8 cellular contexts compared by ENCODE assay signal in the genomic region with DNA sequence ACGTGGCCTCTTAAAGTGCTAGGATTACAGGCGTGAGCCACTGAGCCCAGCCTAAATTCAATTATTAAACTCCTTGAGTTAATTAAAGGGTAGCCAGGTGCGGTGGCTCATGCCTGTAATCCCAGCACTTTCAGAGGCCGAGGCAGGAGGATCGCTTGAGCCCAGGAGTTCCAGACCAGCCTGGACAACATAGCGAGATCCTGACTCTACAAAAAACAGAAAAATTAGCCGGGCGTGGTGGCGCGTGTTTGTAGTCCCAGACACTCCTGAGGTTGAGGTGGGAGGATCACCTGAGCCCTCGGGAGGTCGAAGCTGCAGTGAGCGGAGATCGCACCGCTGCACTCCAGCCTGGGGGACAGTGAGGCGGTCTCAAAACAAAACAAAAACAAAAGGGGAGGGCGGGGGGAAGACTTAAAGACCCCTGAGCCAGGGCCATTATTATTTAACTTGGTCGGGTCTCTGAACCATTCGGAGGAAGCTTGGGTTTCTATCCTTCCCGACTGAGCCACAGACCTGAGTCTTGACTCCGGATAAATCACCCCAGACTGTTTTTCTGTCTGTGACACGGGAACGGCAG. TPM values are rescaled to one million over a fixed set of nuclear protein-coding genes. Genes with fewer than 3 reads are reported as not detected.
DNase-seq lines count a peak whose midpoint lies in the region; ATAC-seq and TF ChIP-seq lines count a peak whose summit lies in the region.

No MANE protein-coding gene starts in this region.

- H3K27ac ChIP-seq in esophagus squamous epithelium (peak overlapping the region; percentile 92 to 96 (median 94)), psoas muscle (peak overlapping the region; percentile 90)

- intact Hi-C loops in esophagus squamous epithelium (cut with DNase I) = no loop called here
- intact Hi-C loops in psoas muscle (cut with DNase I) = loop anchor here in 1 of 2 donors (2.0 kb wide), 1 partner anchor 20 kb away; the partner anchor contains the start of gene BCL7C

- H3K9me3 ChIP-seq in esophagus squamous epithelium = no peaks in the 10 kb centered on the region
- H3K9me3 ChIP-seq in psoas muscle = no peaks in the 10 kb centered on the region

- peak overlapping the region; percentile 86 for H3K4me3 ChIP-seq in GM06990 (replicated peaks; ENCODE audit: low read depth, low read length)
- peak overlapping the region; percentile 79 to 92 (median 87) for H3K4me3 ChIP-seq in esophagus squamous epithelium
- peak overlapping the region; percentile 94 for H3K4me3 ChIP-seq in psoas muscle

- H3K36me3 ChIP-seq in GM06990 (ENCODE audit: control insufficient read depth, insufficient read depth, low read length) = peaks cover 4% of the 10 kb centered on the region
- peaks cover 0 to 21% (median 0%) of the 10 kb centered on the region in 3 donors for H3K36me3 ChIP-seq in esophagus squamous epithelium
- H3K36me3 ChIP-seq in psoas muscle (ENCODE audit: insufficient read depth in 1 of 2, low read depth in 1 of 2) = peaks cover 5 to 12% of the 10 kb centered on the region in 2 donors

- TF ChIP-seq POLR2A in esophagus squamous epithelium (IDR thresholded peaks at IDR 0.05) = no peak

- H3K4me1 ChIP-seq in esophagus squamous epithelium = peaks cover 16 to 43% (median 20%) of the 10 kb centered on the region in 3 donors
- H3K4me1 ChIP-seq in psoas muscle = peaks cover 14% of the 10 kb centered on the region

- WGBS in esophagus squamous epithelium, 2 donors = 17 to 24% methylated on average over 18 to 22 of the region's 23 CpGs
- WGBS in psoas muscle, 3 donors = 20 to 22% (median 20%) methylated on average over 22 to 23 of the region's 23 CpGs

- H3K27me3 ChIP-seq in GM06990 (replicated peaks; ENCODE audit: control insufficient read depth, insufficient read depth, low read length) (no peaks in the 10 kb centered on the region), esophagus squamous epithelium (no peaks in the 10 kb centered on the region), psoas muscle (ENCODE audit: insufficient read depth in 3 of 3, low read length in 2 of 3) (no peaks in the 10 kb centered on the region)

- DNase-seq in GM06990 (ENCODE audit: extremely low read depth, insufficient read length) (no peak), RPMI8226 (peak; percentile 28), esophagus squamous epithelium (lab: John Stamatoyannopoulos, UW) (no peak), psoas muscle (no peak), Ammon's horn (ENCODE audit: low spot score) (no peak), NCI-H1417 treated with DMSO at 0.1 percent for 48 hours (lab: John Stamatoyannopoulos, UW) (no peak), GM10248 (ENCODE audit: extremely low spot score) (no peak), NCI-H2196 treated with DMSO at 0.1 percent for 48 hours (lab: John Stamatoyannopoulos, UW; ENCODE audit: unreplicated experiment) (no peak)

- POLR2A ChIA-PET in GM10248 (lab: Yijun Ruan, JAX) = interaction anchor here (0.6 to 1.6 kb wide), 3 partner anchors 30 to 803 kb away, joined by 4 to 5 read pairs (median 4); partner anchors contain the start of gene FUS

- ATAC-seq in psoas muscle = peak in 1 of 4 donors; percentile 4

- TF ChIP-seq CTCF in GM06990 (IDR thresholded peaks at IDR 0.05; ENCODE audit: insufficient read depth, low read length, poor library complexity, severe bottlenecking) = no peak
- TF ChIP-seq CTCF in esophagus squamous epithelium (IDR thresholded peaks at IDR 0.05) = no peak
- TF ChIP-seq CTCF in psoas muscle (IDR thresholded peaks at IDR 0.05) = no peak
- no peak for TF ChIP-seq CTCF in GM10248 (IDR thresholded peaks at IDR 0.05; ENCODE audit: control extremely low read depth, extremely low read depth, low read depth, missing control alignments)

- CTCF ChIA-PET in GM10248 (lab: Yijun Ruan, JAX) = interaction anchor here (0.9 to 2.4 kb wide), 8 partner anchors 12 to 77 kb away, joined by 3 to 8 read pairs (median 4); no protein-coding TSS in a partner anchor

RNA-seq across cellular contexts. Expression of gene BCL7C, which starts 19.5 kb away (rescaled TPM):
- total RNA-seq in esophagus squamous epithelium (10 to 100 TPM; 16.2 to 41.4 (median 25.8) TPM), psoas muscle (10 to 100 TPM; 13.9 to 18.1 (median 15.1) TPM)
- 10 to 100 TPM; 18.9 to 40.9 (median 30.2) TPM for polyA plus RNA-seq in psoas muscle

RNA-seq across cellular contexts. Expression of gene CTF1, which starts 22.1 kb away (rescaled TPM):
- total RNA-seq in esophagus squamous epithelium (1 to 10 TPM in 3 of 4 donors, under 1 TPM in 1; 0.53 to 3.6 (median 1.8) TPM), psoas muscle (10 to 100 TPM in 1 of 4 donors, 1 to 10 TPM in 3; 8.5 to 16.6 (median 9.4) TPM)
- polyA plus RNA-seq in psoas muscle = 1 to 10 TPM; 4.9 to 5.5 (median 5.2) TPM

RNA-seq across cellular contexts. Expression of gene FBXL19, which starts 49.0 kb away (rescaled TPM):
- total RNA-seq in esophagus squamous epithelium = 10 to 100 TPM; 17.0 to 28.7 (median 25.1) TPM
- total RNA-seq in psoas muscle = 1 to 10 TPM; 3.4 to 4.2 (median 4.1) TPM
- 1 to 10 TPM; 2.8 to 5.4 (median 2.8) TPM for polyA plus RNA-seq in psoas muscle
